27 cellular contexts compared by ENCODE assay signal in the genomic region with DNA sequence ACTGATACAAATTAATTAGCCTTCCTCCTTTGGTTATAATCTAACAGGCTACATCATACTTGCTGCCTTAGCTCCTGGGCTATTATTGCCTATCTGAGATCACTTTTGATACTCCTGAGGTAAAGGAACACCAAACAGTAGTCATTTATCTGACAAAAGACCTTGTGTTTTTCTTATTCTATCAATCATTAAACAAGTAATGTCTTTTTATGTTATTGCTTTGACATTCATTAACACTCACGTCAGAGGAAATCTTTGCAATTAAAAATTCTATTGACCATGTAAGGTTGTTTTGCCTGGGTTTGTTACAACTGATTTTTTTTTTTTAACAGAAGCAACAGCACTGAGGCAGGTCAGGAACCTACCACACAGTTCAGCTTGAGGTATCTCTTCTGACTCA.
DNase-seq lines count a peak whose midpoint lies in the region; ATAC-seq, FAIRE-seq and TF ChIP-seq lines count a peak whose summit lies in the region.
"Had no signal": no experiment of that assay in that cellular context is flagged by ENCODE, and none has a peak within 500 bp of the region (broad histone marks: within the 10 kb centered on the region; RNA-seq: fewer than 3 reads in every experiment).

No MANE protein-coding gene starts in this region.

- WGBS in pancreas, 2 donors: 5 to 14% methylated on average over 1 of the region's 1 CpG

- H3K4me2 ChIP-seq in OCI-LY7 (ENCODE audit: low read length): no peak overlapping the region
- H3K4me2 ChIP-seq: SK-N-SH had no signal

- H4K20me1 ChIP-seq in OCI-LY7 (ENCODE audit: insufficient read depth, low read length): no peaks in the 10 kb centered on the region

- H3K27me3 ChIP-seq in pancreas: no peaks in the 10 kb centered on the region

- intact Hi-C loops in pancreas (cut with DNase I): no loop called here
- intact Hi-C loops in OCI-LY7 (cut with micrococcal nuclease; ENCODE audit: unreplicated experiment): no loop called here

- peak; percentile 65 to 81 (median 76) for ATAC-seq in pancreas
- ATAC-seq: CD8-positive, alpha-beta T cell; HCT116; HepG2; PC-3 had no signal

- peaks cover 19 to 33% (median 24%) of the 10 kb centered on the region in 3 donors for H3K4me1 ChIP-seq in pancreas
- H3K4me1 ChIP-seq in OCI-LY7 (ENCODE audit: insufficient read depth, low read length, poor library complexity, severe bottlenecking): no peaks in the 10 kb centered on the region
- H3K4me1 ChIP-seq: Caco-2 had no signal

- H3K27ac ChIP-seq in pancreas (peak overlapping the region in 3 of 4 donors; percentile 10 to 60 (median 46)), OCI-LY7 (ENCODE audit: low read depth, low read length, poor library complexity, severe bottlenecking) (no peak overlapping the region), caudate nucleus (ENCODE audit: low read depth, low read length) (no peak overlapping the region)
- H3K27ac ChIP-seq: 22Rv1, C4-2B had no signal

- POLR2A ChIA-PET in OCI-LY7 (lab: Charles Lee): interaction anchor here (0.6 to 0.8 kb wide), 2 partner anchors 327 to 1157 kb away, joined by 3 to 4 read pairs; no protein-coding TSS in a partner anchor

- H2AFZ ChIP-seq in OCI-LY7 (ENCODE audit: low read length): no peak overlapping the region

- CTCF ChIA-PET in OCI-LY7 (lab: Charles Lee; ENCODE audit: unreplicated experiment): no interaction called here

- no peaks in the 10 kb centered on the region for H3K9me2 ChIP-seq in OCI-LY7 (ENCODE audit: insufficient read depth, low read length)
- H3K9me2 ChIP-seq: SK-N-SH had no signal

- BruUV-seq in OCI-LY7 (replicated peaks; lab: Mats Ljungman, UMichigan): no TSS peak

- H3K4me3 ChIP-seq in epithelial cell of proximal tubule (ENCODE audit: low read depth, low read length) (no peak overlapping the region), pancreas (no peak overlapping the region), OCI-LY7 (ENCODE audit: low read depth, low read length, poor library complexity, severe bottlenecking) (no peak overlapping the region)

- TF ChIP-seq CTCF in epithelial cell of proximal tubule (conservative IDR thresholded peaks at IDR 0.05; ENCODE audit: low read depth, low read length): no peak
- no peak for TF ChIP-seq CTCF in pancreas (IDR thresholded peaks at IDR 0.05)
- no peak for TF ChIP-seq CTCF in OCI-LY7 (conservative IDR thresholded peaks at IDR 0.05; ENCODE audit: low read length)

- H3K36me3 ChIP-seq in pancreas (no peaks in the 10 kb centered on the region), OCI-LY7 (ENCODE audit: insufficient read depth, low read length) (no peaks in the 10 kb centered on the region)

- H3K9me3 ChIP-seq in pancreas: no peaks in the 10 kb centered on the region
- H3K9me3 ChIP-seq in OCI-LY7 (ENCODE audit: low read length): no peaks in the 10 kb centered on the region
- H3K9me3 ChIP-seq: Caco-2, SK-N-SH had no signal

- DNase-seq in NCI-H748 (lab: John Stamatoyannopoulos, UW; ENCODE audit: unreplicated experiment): peak; percentile 19
- DNase-seq in NCI-H748 treated with DMSO at 0.1 percent for 48 hours (lab: John Stamatoyannopoulos, UW): no peak
- DNase-seq in epithelial cell of proximal tubule (ENCODE audit: low read depth): peak; percentile 51
- DNase-seq in pancreas: no peak
- DNase-seq in NCI-H1105 treated with DMSO at 0.1 percent for 48 hours (lab: John Stamatoyannopoulos, UW): no peak
- no peak for DNase-seq in OCI-LY7 (ENCODE audit: low spot score)
- DNase-seq in caudate nucleus (lab: John Stamatoyannopoulos, UW): no peak
- no peak for DNase-seq in KG1 (lab: John Stamatoyannopoulos, UW)
- DNase-seq: Caco-2; CD8-positive, alpha-beta T cell; DMS79 treated with DMSO at 0.1 percent for 48 hours; GF-D8; Kasumi-1; MV-4-11; NCI-H1694; NCI-H2081; NCI-H226; NCI-H510A; NCI-H774; PC-3; SK-N-SH had no signal

- no peaks in the 10 kb centered on the region for H3K79me2 ChIP-seq in OCI-LY7 (ENCODE audit: insufficient read depth, low read depth, low read length)

- peak; percentile 68 for FAIRE-seq in pancreas (lab: Jason Lieb, UNC)
- FAIRE-seq: GM12891, H1, HepG2 had no signal

Comparison
In these comparisons a context has a peak if more than half of its experiments do, and no peak if none do; other contexts are left out.
1. DNase-seq: peak in NCI-H748 (single experiment) and epithelial cell of proximal tubule (single experiment); none in NCI-H748 treated with DMSO at 0.1 percent for 48 hours (single experiment), pancreas (0 of 6), NCI-H1105 treated with DMSO at 0.1 percent for 48 hours (single experiment), OCI-LY7 (single experiment), caudate nucleus (0 of 61) and KG1 (single experiment).
2. H3K27ac ChIP-seq: peak in pancreas (3 of 4); none in OCI-LY7 (single experiment) and caudate nucleus (single experiment).